Comparison of ENCODE assay signal across 1 cellular context in the genomic region with DNA sequence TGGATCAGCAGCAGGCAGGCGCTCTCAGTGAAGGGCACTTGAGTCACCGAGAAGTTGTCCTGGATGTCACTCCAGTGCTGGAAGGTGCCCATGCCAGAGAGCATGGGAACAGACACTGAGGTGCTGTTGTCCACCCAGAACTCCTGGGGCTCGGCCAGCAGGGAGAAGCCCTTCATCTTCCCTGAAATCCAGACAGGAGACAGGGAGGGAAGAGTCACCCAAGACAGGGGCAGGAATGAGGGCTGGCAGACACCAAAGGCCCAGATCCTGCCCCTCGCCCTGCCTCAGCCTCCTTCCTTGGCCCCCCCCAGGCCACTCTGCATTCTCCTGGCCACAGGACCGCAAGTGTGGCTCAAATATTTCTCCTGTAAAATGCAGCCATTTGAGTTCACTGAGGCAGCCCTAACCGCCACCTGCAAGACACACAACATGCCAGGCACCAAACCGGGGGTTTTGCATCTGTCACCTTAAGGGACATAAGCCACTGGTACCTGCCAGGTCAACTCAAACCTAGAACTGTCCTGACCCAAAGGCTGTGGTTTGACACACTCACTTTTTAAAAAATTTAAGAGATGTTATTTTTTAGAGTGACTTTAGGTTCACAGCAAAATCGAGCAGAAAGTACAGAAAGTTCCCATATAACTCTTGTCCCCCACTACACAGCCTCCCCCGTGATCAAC.
TF ChIP-seq lines count a peak whose summit lies in the region.

No MANE protein-coding gene starts in this region.

TF ChIP-seq in HepG2, 621 proteins besides CTCF, POLR2A, EP300 and RAD21 (continues in another document):
- TF ChIP-seq REST (IDR thresholded peaks at IDR 0.05; ENCODE audit: borderline replicate concordance in 1 of 2, low read depth in 1 of 2, low read length in 2 of 2) (no peak), NFIC (IDR thresholded peaks at IDR 0.05; ENCODE audit: low read length) (no peak), TRIM24 (CRISPR knock-in tag; IDR thresholded peaks at IDR 0.05) (no peak), KAT8 (CRISPR knock-in tag; IDR thresholded peaks at IDR 0.05) (no peak), ZFP36L1 (CRISPR knock-in tag; IDR thresholded peaks at IDR 0.05) (no peak), ZMYM2 (CRISPR knock-in tag; IDR thresholded peaks at IDR 0.05) (no peak), RBFOX2 (IDR thresholded peaks at IDR 0.05; ENCODE audit: low read depth, low read length) (peak; percentile 61), RNF2 (conservative IDR thresholded peaks at IDR 0.05; ENCODE audit: low read depth) (no peak), SNRNP70 (IDR thresholded peaks at IDR 0.05; ENCODE audit: low read depth, low read length) (no peak), ZNF674 (CRISPR knock-in tag; IDR thresholded peaks at IDR 0.05; ENCODE audit: low read depth) (no peak), ZNF530 (CRISPR knock-in tag; IDR thresholded peaks at IDR 0.05; ENCODE audit: low read depth) (no peak), ZNF33B (CRISPR knock-in tag; IDR thresholded peaks at IDR 0.05) (no peak), PAX8 (CRISPR knock-in tag; IDR thresholded peaks at IDR 0.05; ENCODE audit: borderline replicate concordance) (no peak), RORA (CRISPR knock-in tag; IDR thresholded peaks at IDR 0.05) (no peak), ZNF780A (CRISPR knock-in tag; IDR thresholded peaks at IDR 0.05) (no peak), ZNF296 (CRISPR knock-in tag; conservative IDR thresholded peaks at IDR 0.05) (no peak), ZKSCAN8 (CRISPR knock-in tag; IDR thresholded peaks at IDR 0.05; ENCODE audit: borderline replicate concordance) (no peak), LCORL (IDR thresholded peaks at IDR 0.05) (no peak), LCORL (CRISPR knock-in tag; IDR thresholded peaks at IDR 0.05) (no peak), ZNF230 (CRISPR knock-in tag; IDR thresholded peaks at IDR 0.05) (no peak), PHF8 (CRISPR knock-in tag; IDR thresholded peaks at IDR 0.05) (no peak), TMF1 (CRISPR knock-in tag; IDR thresholded peaks at IDR 0.05; ENCODE audit: low read depth) (no peak), ZNF264 (CRISPR knock-in tag; IDR thresholded peaks at IDR 0.05) (no peak), ZNF337 (CRISPR knock-in tag; IDR thresholded peaks at IDR 0.05; ENCODE audit: borderline replicate concordance, low read depth) (no peak), MNT (IDR thresholded peaks at IDR 0.05) (no peak), TBX2 (CRISPR knock-in tag; IDR thresholded peaks at IDR 0.05; ENCODE audit: borderline replicate concordance) (peak; percentile 50; the same call in 1 of the 2 replicates), ZNF687 (CRISPR knock-in tag; IDR thresholded peaks at IDR 0.05) (peak; percentile 40; the same call in 1 of the 2 replicates)
- TF ChIP-seq, protein P1, sequence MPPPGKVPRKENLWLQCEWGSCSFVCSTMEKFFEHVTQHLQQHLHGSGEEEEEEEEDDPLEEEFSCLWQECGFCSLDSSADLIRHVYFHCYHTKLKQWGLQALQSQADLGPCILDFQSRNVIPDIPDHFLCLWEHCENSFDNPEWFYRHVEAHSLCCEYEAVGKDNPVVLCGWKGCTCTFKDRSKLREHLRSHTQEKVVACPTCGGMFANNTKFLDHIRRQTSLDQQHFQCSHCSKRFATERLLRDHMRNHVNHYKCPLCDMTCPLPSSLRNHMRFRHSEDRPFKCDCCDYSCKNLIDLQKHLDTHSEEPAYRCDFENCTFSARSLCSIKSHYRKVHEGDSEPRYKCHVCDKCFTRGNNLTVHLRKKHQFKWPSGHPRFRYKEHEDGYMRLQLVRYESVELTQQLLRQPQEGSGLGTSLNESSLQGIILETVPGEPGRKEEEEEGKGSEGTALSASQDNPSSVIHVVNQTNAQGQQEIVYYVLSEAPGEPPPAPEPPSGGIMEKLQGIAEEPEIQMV (CRISPR knock-in tag; IDR thresholded peaks at IDR 0.05; ENCODE audit: low read depth), result no peak
- TF ChIP-seq, protein P2, sequence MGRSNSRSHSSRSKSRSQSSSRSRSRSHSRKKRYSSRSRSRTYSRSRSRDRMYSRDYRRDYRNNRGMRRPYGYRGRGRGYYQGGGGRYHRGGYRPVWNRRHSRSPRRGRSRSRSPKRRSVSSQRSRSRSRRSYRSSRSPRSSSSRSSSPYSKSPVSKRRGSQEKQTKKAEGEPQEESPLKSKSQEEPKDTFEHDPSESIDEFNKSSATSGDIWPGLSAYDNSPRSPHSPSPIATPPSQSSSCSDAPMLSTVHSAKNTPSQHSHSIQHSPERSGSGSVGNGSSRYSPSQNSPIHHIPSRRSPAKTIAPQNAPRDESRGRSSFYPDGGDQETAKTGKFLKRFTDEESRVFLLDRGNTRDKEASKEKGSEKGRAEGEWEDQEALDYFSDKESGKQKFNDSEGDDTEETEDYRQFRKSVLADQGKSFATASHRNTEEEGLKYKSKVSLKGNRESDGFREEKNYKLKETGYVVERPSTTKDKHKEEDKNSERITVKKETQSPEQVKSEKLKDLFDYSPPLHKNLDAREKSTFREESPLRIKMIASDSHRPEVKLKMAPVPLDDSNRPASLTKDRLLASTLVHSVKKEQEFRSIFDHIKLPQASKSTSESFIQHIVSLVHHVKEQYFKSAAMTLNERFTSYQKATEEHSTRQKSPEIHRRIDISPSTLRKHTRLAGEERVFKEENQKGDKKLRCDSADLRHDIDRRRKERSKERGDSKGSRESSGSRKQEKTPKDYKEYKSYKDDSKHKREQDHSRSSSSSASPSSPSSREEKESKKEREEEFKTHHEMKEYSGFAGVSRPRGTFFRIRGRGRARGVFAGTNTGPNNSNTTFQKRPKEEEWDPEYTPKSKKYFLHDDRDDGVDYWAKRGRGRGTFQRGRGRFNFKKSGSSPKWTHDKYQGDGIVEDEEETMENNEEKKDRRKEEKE (IDR thresholded peaks at IDR 0.05), result no peak
- TF ChIP-seq, protein P3, sequence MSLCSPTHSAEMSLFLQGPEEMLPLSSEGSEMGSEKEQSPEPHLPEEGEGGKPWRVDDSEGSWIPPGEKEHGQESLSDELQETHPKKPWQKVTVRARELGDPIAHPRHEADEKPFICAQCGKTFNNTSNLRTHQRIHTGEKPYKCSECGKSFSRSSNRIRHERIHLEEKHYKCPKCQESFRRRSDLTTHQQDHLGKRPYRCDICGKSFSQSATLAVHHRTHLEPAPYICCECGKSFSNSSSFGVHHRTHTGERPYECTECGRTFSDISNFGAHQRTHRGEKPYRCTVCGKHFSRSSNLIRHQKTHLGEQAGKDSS (CRISPR knock-in tag; IDR thresholded peaks at IDR 0.05; ENCODE audit: borderline replicate concordance, low read depth), result no peak
- TF ChIP-seq, protein P4, sequence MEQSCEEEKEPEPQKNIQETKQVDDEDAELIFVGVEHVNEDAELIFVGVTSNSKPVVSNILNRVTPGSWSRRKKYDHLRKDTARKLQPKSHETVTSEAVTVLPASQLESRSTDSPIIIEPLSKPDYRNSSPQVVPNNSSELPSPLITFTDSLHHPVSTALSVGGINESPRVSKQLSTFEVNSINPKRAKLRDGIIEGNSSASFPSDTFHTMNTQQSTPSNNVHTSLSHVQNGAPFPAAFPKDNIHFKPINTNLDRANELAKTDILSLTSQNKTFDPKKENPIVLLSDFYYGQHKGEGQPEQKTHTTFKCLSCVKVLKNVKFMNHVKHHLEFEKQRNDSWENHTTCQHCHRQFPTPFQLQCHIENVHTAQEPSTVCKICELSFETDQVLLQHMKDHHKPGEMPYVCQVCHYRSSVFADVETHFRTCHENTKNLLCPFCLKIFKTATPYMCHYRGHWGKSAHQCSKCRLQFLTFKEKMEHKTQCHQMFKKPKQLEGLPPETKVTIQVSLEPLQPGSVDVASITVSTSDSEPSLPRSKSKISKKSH (CRISPR knock-in tag; IDR thresholded peaks at IDR 0.05; ENCODE audit: borderline replicate concordance), result 0 out of 2 replicates have a peak, but pooled peaks have one; percentile 19
- TF ChIP-seq, protein P5, sequence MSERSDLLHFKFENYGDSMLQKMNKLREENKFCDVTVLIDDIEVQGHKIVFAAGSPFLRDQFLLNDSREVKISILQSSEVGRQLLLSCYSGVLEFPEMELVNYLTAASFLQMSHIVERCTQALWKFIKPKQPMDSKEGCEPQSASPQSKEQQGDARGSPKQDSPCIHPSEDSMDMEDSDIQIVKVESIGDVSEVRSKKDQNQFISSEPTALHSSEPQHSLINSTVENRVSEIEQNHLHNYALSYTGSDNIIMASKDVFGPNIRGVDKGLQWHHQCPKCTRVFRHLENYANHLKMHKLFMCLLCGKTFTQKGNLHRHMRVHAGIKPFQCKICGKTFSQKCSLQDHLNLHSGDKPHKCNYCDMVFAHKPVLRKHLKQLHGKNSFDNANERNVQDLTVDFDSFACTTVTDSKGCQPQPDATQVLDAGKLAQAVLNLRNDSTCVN (CRISPR knock-in tag; IDR thresholded peaks at IDR 0.05; ENCODE audit: borderline replicate concordance), result no peak
